Comparison of ENCODE assay signal across 22 cellular contexts in the genomic region with DNA sequence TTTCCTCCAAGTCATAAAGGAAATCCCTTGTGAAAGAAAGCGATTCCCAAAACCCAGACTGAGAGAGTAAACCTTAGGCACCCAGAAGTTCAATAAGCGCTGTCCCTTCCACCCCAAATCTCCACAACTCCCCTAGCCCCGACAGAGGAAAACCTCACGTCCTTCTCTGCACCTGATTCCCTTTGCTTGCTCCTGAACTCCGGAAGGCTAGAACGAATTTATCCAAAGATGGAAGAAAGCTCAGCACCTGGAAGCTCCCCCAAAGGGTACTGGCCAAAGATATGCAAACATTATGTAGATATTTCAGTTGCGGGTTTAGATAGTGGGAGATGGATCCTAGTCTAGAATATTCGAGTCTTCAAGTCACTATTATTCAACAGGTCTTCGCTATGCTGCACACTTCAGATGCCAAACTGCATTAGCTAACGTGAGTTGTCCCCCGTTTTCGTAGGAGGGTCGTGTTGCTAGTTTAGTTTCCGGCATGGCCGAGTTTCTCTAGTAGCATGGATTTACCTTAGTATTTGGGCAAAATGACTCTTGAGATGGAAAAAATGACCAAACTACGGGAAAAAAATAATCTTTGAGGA. TPM values are rescaled to one million over a fixed set of nuclear protein-coding genes. Genes with fewer than 3 reads are reported as not detected.
"Had no signal": no experiment of that assay in that cellular context is flagged by ENCODE, and none has a peak within 500 bp of the region (broad histone marks: within the 10 kb centered on the region; RNA-seq: fewer than 3 reads in every experiment).

No MANE protein-coding gene starts in this region.

- H3K4me3 ChIP-seq: adrenal gland, coronary artery, esophagus muscularis mucosa, spleen, tibial artery had no signal

- H3K9me3 Mint-ChIP-seq: activated T-helper 2 cell treated with anti-CD3 and anti-CD28 coated beads, Interferon-gamma antibody, Interleukin-2, Interleukin-4, amounts not matched to agents 10 μg/mL and 5 μg/mL and 100 μg/mL, durations not matched to agents 14 hours and 24 hours and 36 hours; T-helper 2 cell treated with Interferon-gamma antibody and Interleukin-4, amounts not matched to agents 5 μg/mL and 100 μg/mL, for 36 hours had no signal

- H3K27ac ChIP-seq: adrenal gland, coronary artery, esophagus muscularis mucosa, spleen, tibial artery had no signal

- H3K36me3 ChIP-seq: adrenal gland, esophagus muscularis mucosa, spleen, tibial artery had no signal

- FAIRE-seq: astrocyte, frontal cortex had no signal

- H3K9me3 ChIP-seq: adrenal gland, esophagus muscularis mucosa, tibial artery had no signal

- DNase-seq: activated CD8-positive, alpha-beta memory T cell treated with anti-CD3 and anti-CD28 coated beads, Interleukin-2, amount 50 U/mL, for 48 hours; activated naive CD4-positive, alpha-beta T cell; activated T-cell treated with anti-CD3 and anti-CD28 coated beads, Interleukin-2, amount 50 U/mL, for 4 hours; adrenal gland; cerebellar nuclear complex; hippocampal formation; left ventricle myocardium superior; spleen; stimulated activated CD4-positive, alpha-beta T cell treated with anti-CD3 and anti-CD28 coated beads, Interleukin-4, amount 100 ng/mL, for 1 hour; stimulated activated naive CD8-positive, alpha-beta T cell treated with anti-CD3 and anti-CD28 coated beads, Interleukin-15, Interleukin-2, amounts not matched to agents 100 U/mL and 50 U/mL, for 24 hours; substantia nigra; T-cell; tibial artery had no signal

- H3K4me3 Mint-ChIP-seq: activated naive CD8-positive, alpha-beta T cell; activated T-cell treated with anti-CD3 and anti-CD28 coated beads, Interleukin-2, amount 50 U/mL, for 4 hours; memory B cell; T-cell; T-helper 2 cell treated with Interferon-gamma antibody and Interleukin-4, amounts not matched to agents 5 μg/mL and 100 μg/mL, for 36 hours had no signal

- H3K4me1 ChIP-seq: adrenal gland had no signal

- H3K36me3 Mint-ChIP-seq: memory B cell had no signal

- ATAC-seq: activated T-cell treated with anti-CD3 and anti-CD28 coated beads, Interleukin-2, amount 50 U/mL, for 4 hours; left ventricle myocardium superior; stimulated activated naive CD8-positive, alpha-beta T cell treated with anti-CD3 and anti-CD28 coated beads, Interleukin-15, Interleukin-2, amounts not matched to agents 100 U/mL and 50 U/mL, for 24 hours; T-cell had no signal

- H3K27ac Mint-ChIP-seq: activated naive CD8-positive, alpha-beta T cell; activated T-helper 2 cell treated with anti-CD3 and anti-CD28 coated beads, Interferon-gamma antibody, Interleukin-2, Interleukin-4, amounts not matched to agents 10 μg/mL and 5 μg/mL and 100 μg/mL, durations not matched to agents 14 hours and 24 hours and 36 hours; T-helper 2 cell treated with Interferon-gamma antibody and Interleukin-4, amounts not matched to agents 5 μg/mL and 100 μg/mL, for 36 hours had no signal

RNA-seq across cellular contexts. Expression of a gene that starts 27.7 kb away (rescaled TPM):
- total RNA-seq: activated T-helper 2 cell treated with anti-CD3 and anti-CD28 coated beads, Interferon-gamma antibody, Interleukin-2, Interleukin-4, amounts not matched to agents 10 μg/mL and 5 μg/mL and 100 μg/mL, durations not matched to agents 14 hours and 24 hours and 36 hours had no signal

RNA-seq across cellular contexts. Expression of a gene that starts 29.7 kb away (rescaled TPM):
- total RNA-seq: activated T-cell treated with anti-CD3 and anti-CD28 coated beads, Interleukin-2, amount 50 U/mL, for 4 hours; activated T-helper 2 cell treated with anti-CD3 and anti-CD28 coated beads, Interferon-gamma antibody, Interleukin-2, Interleukin-4, amounts not matched to agents 10 μg/mL and 5 μg/mL and 100 μg/mL, durations not matched to agents 14 hours and 24 hours and 36 hours; mononuclear cell; T-cell had no signal
